9 cellular contexts compared by ENCODE assay signal in genomic region chr16:2686075-2686474, GRCh38. TPM values are rescaled to one million over a fixed set of nuclear protein-coding genes. Genes with fewer than 3 reads are reported as not detected.
DNase-seq lines count a peak whose midpoint lies in the region; ATAC-seq, FAIRE-seq and TF ChIP-seq lines count a peak whose summit lies in the region.
"Not testable (repeated sequence)": the region's sequence is repeated elsewhere in the genome, so short reads cannot be mapped to it uniquely, and the experiment has no call there.
"Had no signal": no experiment of that assay in that cellular context is flagged by ENCODE, and none has a peak within 500 bp of the region (broad histone marks: within the 10 kb centered on the region; RNA-seq: fewer than 3 reads in every experiment).

No MANE protein-coding gene starts in this region.

- CTCF ChIA-PET in naive thymus-derived CD4-positive, alpha-beta T cell (lab: Charles Lee), result not testable (repeated sequence)

- not testable (repeated sequence) for H3K9me3 ChIP-seq in MM.1S (replicated peaks; ENCODE audit: insufficient read depth, low read length); naive thymus-derived CD4-positive, alpha-beta T cell (ENCODE audit: control insufficient read depth in 2 of 3, low read length in 3 of 3); upper lobe of right lung

- DNase-seq in GM18507 (ENCODE audit: extremely low spot score, insufficient read length, low read depth); MM.1S; bronchial epithelial cell (ENCODE audit: low read depth); naive thymus-derived CD4-positive, alpha-beta T cell; upper lobe of right lung: not testable (repeated sequence)

- H3K27ac Mint-ChIP-seq in naive thymus-derived CD4-positive, alpha-beta T cell, result not testable (repeated sequence)

- H4K20me1 ChIP-seq in MM.1S (ENCODE audit: insufficient read depth, low read length), result not testable (repeated sequence)

- H2AFZ ChIP-seq in MM.1S (ENCODE audit: low read length), result not testable (repeated sequence)

- peak; percentile 99 for FAIRE-seq in GM18507 (lab: Jason Lieb, UNC)
- FAIRE-seq in bronchial epithelial cell (lab: Jason Lieb, UNC), result peak; percentile 18

- H3K9me2 ChIP-seq in MM.1S (replicated peaks; ENCODE audit: insufficient read depth, low read length), result not testable (repeated sequence)

- H3F3A ChIP-seq in MM.1S (ENCODE audit: insufficient read depth, low read length), result peaks cover 21% of the 10 kb centered on the region

- peaks cover 12 to 43% (median 28%) of the 10 kb centered on the region in 7 donors for H3K4me1 Mint-ChIP-seq in naive thymus-derived CD4-positive, alpha-beta T cell

- ATAC-seq in GM19397 (IDR thresholded peaks at IDR 0.05; ENCODE audit: unreplicated experiment) (peak; percentile 23), HG02610 (IDR thresholded peaks at IDR 0.05; ENCODE audit: unreplicated experiment) (peak; percentile 38), HG03066 (IDR thresholded peaks at IDR 0.05; ENCODE audit: low read depth, unreplicated experiment) (peak; percentile 37), upper lobe of right lung (peak; percentile 9)
- ATAC-seq in naive thymus-derived CD4-positive, alpha-beta T cell, result peak; percentile 17

- not testable (repeated sequence) for H3K36me3 ChIP-seq in MM.1S (replicated peaks; ENCODE audit: insufficient read depth, low read length); bronchial epithelial cell (ENCODE audit: control insufficient read depth, insufficient read depth, low read length); upper lobe of right lung
- H3K36me3 ChIP-seq in naive thymus-derived CD4-positive, alpha-beta T cell (ENCODE audit: control insufficient read depth in 2 of 3, insufficient read depth in 3 of 3, low read length in 3 of 3), result peaks cover 0 to 18% (median 2%) of the 10 kb centered on the region in 3 experiments

- not testable (repeated sequence) for H3K36me3 Mint-ChIP-seq in naive thymus-derived CD4-positive, alpha-beta T cell

- not testable (repeated sequence) for H3K4me2 ChIP-seq in MM.1S (ENCODE audit: low read depth, low read length)

- not testable (repeated sequence) for H3K9ac ChIP-seq in MM.1S (ENCODE audit: low read length)

- TF ChIP-seq CTCF in MM.1S (IDR thresholded peaks at IDR 0.05; ENCODE audit: low read length); bronchial epithelial cell (IDR thresholded peaks at IDR 0.05; ENCODE audit: insufficient read depth, low read length, severe bottlenecking); upper lobe of right lung (IDR thresholded peaks at IDR 0.05): not testable (repeated sequence)

- not testable (repeated sequence) for H3K4me1 ChIP-seq in MM.1S (ENCODE audit: low read length)
- peaks cover 14 to 22% of the 10 kb centered on the region in 2 donors for H3K4me1 ChIP-seq in naive thymus-derived CD4-positive, alpha-beta T cell (ENCODE audit: control insufficient read depth in 2 of 2, insufficient read depth in 2 of 2, low read length in 2 of 2)
- peaks cover 23% of the 10 kb centered on the region for H3K4me1 ChIP-seq in upper lobe of right lung

- intact Hi-C loops in naive thymus-derived CD4-positive, alpha-beta T cell (cut with micrococcal nuclease); upper lobe of right lung (cut with DNase I): not testable (repeated sequence)

- H3K27me3 Mint-ChIP-seq in naive thymus-derived CD4-positive, alpha-beta T cell, result not testable (repeated sequence)

- H3K27me3 ChIP-seq in MM.1S (replicated peaks; ENCODE audit: insufficient read depth, low read length); bronchial epithelial cell (ENCODE audit: control insufficient read depth, insufficient read depth, low read length); naive thymus-derived CD4-positive, alpha-beta T cell (ENCODE audit: control insufficient read depth in 2 of 2, insufficient read depth in 2 of 2, low read length in 2 of 2); upper lobe of right lung: not testable (repeated sequence)

- H3K4me3 ChIP-seq in MM.1S (ENCODE audit: low read length); bronchial epithelial cell (ENCODE audit: low read depth, low read length); naive thymus-derived CD4-positive, alpha-beta T cell (ENCODE audit: low read length); upper lobe of right lung: not testable (repeated sequence)

- H3K27ac ChIP-seq in MM.1S (ENCODE audit: low read length), result peak overlapping the region; percentile 39; the same call in 1 of the 2 replicates
- not testable (repeated sequence) for H3K27ac ChIP-seq in naive thymus-derived CD4-positive, alpha-beta T cell (ENCODE audit: low read depth, low read length); upper lobe of right lung

- H3K4me3 Mint-ChIP-seq in naive thymus-derived CD4-positive, alpha-beta T cell, result not testable (repeated sequence)

- H3K79me2 ChIP-seq in MM.1S (ENCODE audit: low read length), result peaks cover 60% of the 10 kb centered on the region

- POLR2A ChIA-PET in naive thymus-derived CD4-positive, alpha-beta T cell (lab: Charles Lee), result interaction anchor here (1.5 kb wide), 1 partner anchor 15 kb away, joined by 3 read pairs; no protein-coding TSS in a partner anchor

- H3K9me3 Mint-ChIP-seq in naive thymus-derived CD4-positive, alpha-beta T cell, result not testable (repeated sequence)

RNA-seq across cellular contexts. Expression of gene KCTD5, which starts 3.8 kb away (rescaled TPM):
- total RNA-seq in bronchial epithelial cell (28.4 and 46.1 TPM in 2 replicates), upper lobe of right lung (23.8 TPM)
- 10 to 100 TPM; 21.4 to 37.5 (median 24.6) TPM for total RNA-seq in naive thymus-derived CD4-positive, alpha-beta T cell
- polyA plus RNA-seq in naive thymus-derived CD4-positive, alpha-beta T cell, result 10 to 100 TPM; 15.7 to 26.2 TPM

RNA-seq across cellular contexts. Expression of gene PRSS27, which starts 33.9 kb away (rescaled TPM):
- total RNA-seq in bronchial epithelial cell (1.3 and 4.5 TPM in 2 replicates), upper lobe of right lung (0.81 TPM)
- total RNA-seq in naive thymus-derived CD4-positive, alpha-beta T cell, result 1 to 10 TPM in 2 of 5 experiments, under 1 TPM in 3; 0.32 to 1.6 (median 0.98) TPM
- under 1 TPM in 1 of 2 donors, not detected in 1; 0.39 TPM for polyA plus RNA-seq in naive thymus-derived CD4-positive, alpha-beta T cell
- total RNA-seq: HT1080 had no signal
